ENCODE assay signal across 8 cellular contexts in the genomic region with DNA sequence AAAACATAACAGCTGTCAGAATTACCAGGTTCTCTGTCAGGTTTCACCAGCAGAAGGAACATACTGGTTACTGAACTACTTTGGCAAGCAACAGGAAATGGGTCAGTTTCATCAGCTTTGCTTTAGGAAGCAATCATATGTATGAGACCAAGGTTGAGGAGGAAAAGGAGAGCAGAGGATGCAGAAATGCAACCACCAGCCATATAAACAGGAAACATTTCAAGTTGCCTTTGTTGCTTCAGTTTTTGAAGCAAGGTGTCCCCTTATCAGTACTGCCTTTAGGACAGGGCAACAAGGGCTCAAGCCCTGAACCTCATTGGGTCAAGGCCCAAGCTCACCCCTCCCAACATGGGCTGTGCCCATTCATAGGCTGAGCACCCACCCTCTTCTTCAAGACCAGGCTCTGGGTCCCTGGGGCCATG. TPM values are rescaled to one million over a fixed set of nuclear protein-coding genes. Genes with fewer than 3 reads are reported as not detected.
DNase-seq lines count a peak whose midpoint lies in the region; ATAC-seq and TF ChIP-seq lines count a peak whose summit lies in the region.

No MANE protein-coding gene starts in this region.

- H3K36me3 ChIP-seq in CD8-positive, alpha-beta memory T cell (ENCODE audit: insufficient read depth, low read length), result no peaks in the 10 kb centered on the region
- peaks cover 3 to 4% of the 10 kb centered on the region in 2 donors for H3K36me3 ChIP-seq in esophagus (ENCODE audit: control insufficient read depth in 2 of 2, insufficient read depth in 2 of 2, low read length in 1 of 2)
- H3K36me3 ChIP-seq in MG63, result peaks cover 5% of the 10 kb centered on the region
- H3K36me3 ChIP-seq in prostate gland, result no peaks in the 10 kb centered on the region

- peak in 2 of 5 donors; percentile 36 to 54 for DNase-seq in CD8-positive, alpha-beta memory T cell
- DNase-seq in MG63, result no peak
- DNase-seq in GOT3 (lab: John Stamatoyannopoulos, UW), result no peak
- no peak for DNase-seq in left colon
- no peak for DNase-seq in prostate gland (ENCODE audit: low spot score)

- H3K27me3 ChIP-seq in CD8-positive, alpha-beta memory T cell (ENCODE audit: insufficient read depth, low read length, poor library complexity, severe bottlenecking), result no peaks in the 10 kb centered on the region
- H3K27me3 ChIP-seq in esophagus (ENCODE audit: control insufficient read depth in 1 of 2, insufficient read depth in 2 of 2, low read length in 2 of 2), result no peaks in the 10 kb centered on the region
- H3K27me3 ChIP-seq in MG63, result no peaks in the 10 kb centered on the region
- H3K27me3 ChIP-seq in prostate gland (replicated peaks; ENCODE audit: insufficient read depth), result no peaks in the 10 kb centered on the region

- no peaks in the 10 kb centered on the region for H3K9me3 ChIP-seq in CD8-positive, alpha-beta memory T cell (ENCODE audit: low read length)
- H3K9me3 ChIP-seq in esophagus (ENCODE audit: control insufficient read depth in 2 of 2, insufficient read depth in 1 of 2, low read depth in 1 of 2, low read length in 1 of 2) (no peaks in the 10 kb centered on the region), MG63 (no peaks in the 10 kb centered on the region), prostate gland (no peaks in the 10 kb centered on the region)

- intact Hi-C loops in left colon (cut with DNase I, micrococcal nuclease), result no loop called here
- intact Hi-C loops in prostate gland (cut with DNase I), result no loop called here

- peak overlapping the region; percentile 16 for H3K4me3 ChIP-seq in CD8-positive, alpha-beta memory T cell (ENCODE audit: low read length)
- H3K4me3 ChIP-seq in esophagus (ENCODE audit: low read depth in 1 of 2, low read length in 2 of 2), result no peak overlapping the region
- no peak overlapping the region for H3K4me3 ChIP-seq in MG63
- H3K4me3 ChIP-seq in prostate gland, result no peak overlapping the region

- peak overlapping the region; percentile 3 to 69 (median 40) for H3K4me3 Mint-ChIP-seq in CD8-positive, alpha-beta memory T cell

- POLR2A ChIA-PET in CD8-positive, alpha-beta memory T cell (lab: Charles Lee), result interaction anchor here (1.0 to 2.2 kb wide), 2 partner anchors 10 to 13 kb away, joined by 3 to 16 read pairs; a partner anchor contains a TSS

- no peaks in the 10 kb centered on the region for H3K27me3 Mint-ChIP-seq in CD8-positive, alpha-beta memory T cell

- H3K36me3 Mint-ChIP-seq in CD8-positive, alpha-beta memory T cell, result peaks cover 0 to 5% (median 4%) of the 10 kb centered on the region in 3 donors

- H3K4me1 ChIP-seq in CD8-positive, alpha-beta memory T cell (ENCODE audit: insufficient read depth, low read length), result peaks cover 40% of the 10 kb centered on the region
- H3K4me1 ChIP-seq in esophagus (ENCODE audit: control insufficient read depth in 2 of 2, insufficient read depth in 2 of 2, low read length in 1 of 2) (peaks cover 16 to 17% of the 10 kb centered on the region in 2 donors), prostate gland (replicated peaks) (peaks cover 7% of the 10 kb centered on the region)

- peak; percentile 80 for ATAC-seq in GM19463 (IDR thresholded peaks at IDR 0.05; ENCODE audit: unreplicated experiment)
- ATAC-seq in HG03460 (IDR thresholded peaks at IDR 0.05; ENCODE audit: unreplicated experiment), result peak; percentile 88
- no peak for ATAC-seq in left colon

- no peak for TF ChIP-seq POLR2A in prostate gland (IDR thresholded peaks at IDR 0.05)

- peak overlapping the region; percentile 44 to 99 (median 85) for H3K27ac Mint-ChIP-seq in CD8-positive, alpha-beta memory T cell

- H3K4me1 Mint-ChIP-seq in CD8-positive, alpha-beta memory T cell, result peaks cover 53 to 83% (median 60%) of the 10 kb centered on the region in 3 donors

- CTCF ChIA-PET in CD8-positive, alpha-beta memory T cell (lab: Charles Lee), result interaction anchor here (1.0 to 1.7 kb wide), 3 partner anchors 10 to 122 kb away, joined by 3 to 7 read pairs (median 4); a partner anchor contains a TSS

- H3K9me3 Mint-ChIP-seq in CD8-positive, alpha-beta memory T cell, result no peaks in the 10 kb centered on the region

- H3K27ac ChIP-seq in CD8-positive, alpha-beta memory T cell (ENCODE audit: low read depth, low read length), result no peak overlapping the region
- H3K27ac ChIP-seq in esophagus (ENCODE audit: low read depth in 2 of 2, low read length in 1 of 2) (peak overlapping the region; percentile 26 to 30), prostate gland (no peak overlapping the region)

- TF ChIP-seq CTCF in prostate gland (IDR thresholded peaks at IDR 0.05), result no peak

RNA-seq across cellular contexts. Expression of a gene that starts 10.2 kb away (rescaled TPM):
- 10 to 100 TPM; 21.2 to 22.7 TPM for total RNA-seq in CD8-positive, alpha-beta memory T cell
- 1.7 TPM for polyA plus RNA-seq in CD8-positive, alpha-beta memory T cell
- polyA plus RNA-seq in esophagus, result 1 to 10 TPM; 4.2 to 7.8 TPM
- total RNA-seq in MG63 (2014; rRNA removed; shearing (Covaris generic); ENCODE audit: low replicate concordance), result 1.5 and 2.0 TPM in 2 replicates
- 10 to 100 TPM; 36.4 to 37.8 TPM for total RNA-seq in left colon
- total RNA-seq in prostate gland, result 10 to 100 TPM; 54.4 to 72.7 TPM

Comparison
In these comparisons a context has a peak if more than half of its experiments do, and no peak if none do; other contexts are left out.
1. H3K27ac ChIP-seq: peak in esophagus (2 of 2); none in CD8-positive, alpha-beta memory T cell (single experiment) and prostate gland (0 of 2).